16 cellular contexts compared by ENCODE assay signal in the genomic region with DNA sequence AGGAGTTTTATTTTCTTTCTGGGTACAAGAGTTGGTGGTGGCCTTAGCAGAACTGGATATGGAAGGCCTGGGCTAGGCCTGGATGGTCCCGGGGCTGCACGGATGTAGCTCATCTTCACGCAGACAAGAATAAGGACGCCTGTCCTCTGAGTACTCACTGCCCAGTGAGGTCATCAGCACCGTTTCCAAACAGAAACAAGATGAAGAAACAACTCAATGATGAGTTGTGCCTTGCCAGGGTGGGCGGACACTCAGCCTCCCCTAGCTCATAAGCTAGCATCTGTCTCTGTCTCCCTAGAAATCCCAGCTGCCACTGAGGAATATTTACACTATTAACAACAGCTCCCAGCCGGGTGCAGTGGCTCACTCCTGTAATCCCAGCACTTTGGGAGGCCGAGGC.
DNase-seq lines count a peak whose midpoint lies in the region; ATAC-seq lines count a peak whose summit lies in the region.
"Had no signal": no experiment of that assay in that cellular context is flagged by ENCODE, and none has a peak within 500 bp of the region (broad histone marks: within the 10 kb centered on the region; RNA-seq: fewer than 3 reads in every experiment).

No MANE protein-coding gene starts in this region.

- no peak overlapping the region for H3K4me2 ChIP-seq in mesenchymal stem cell (ENCODE audit: low read length, poor library complexity, severe bottlenecking)

- no peak overlapping the region for H2BK5ac ChIP-seq in mesenchymal stem cell (ENCODE audit: low read depth, low read length, poor library complexity, severe bottlenecking)

- H3K36me3 ChIP-seq in SJCRH30 (no peaks in the 10 kb centered on the region), mesenchymal stem cell (ENCODE audit: control insufficient read depth in 1 of 2, insufficient read depth in 2 of 2, low read depth in 1 of 2, low read length in 2 of 2) (no peaks in the 10 kb centered on the region)
- H3K36me3 ChIP-seq: BLaER1 treated with 17β-estradiol and CSF1 and Interleukin-3, amounts not matched to agents 10 nM and 100 nM had no signal

- H3K4me1 ChIP-seq in SJCRH30 (peaks cover 17% of the 10 kb centered on the region), mesenchymal stem cell (ENCODE audit: control insufficient read depth, insufficient read depth, low read depth, low read length) (no peaks in the 10 kb centered on the region)

- H3K4me3 ChIP-seq in SJCRH30 (no peak overlapping the region), mesenchymal stem cell (ENCODE audit: insufficient read depth in 1 of 2, low read depth in 1 of 2, low read length in 2 of 2) (no peak overlapping the region)
- H3K4me3 ChIP-seq: BLaER1 treated with 17β-estradiol and CSF1 and Interleukin-3, amounts not matched to agents 10 nM and 100 nM; GM23248 had no signal

- 74% methylated on average over 8 of the region's 8 CpGs for WGBS in mesenchymal stem cell

- no peak overlapping the region for H3K18ac ChIP-seq in mesenchymal stem cell (ENCODE audit: low read depth in 1 of 2, low read length in 2 of 2)

- H4K8ac ChIP-seq in mesenchymal stem cell (ENCODE audit: low read length) = no peak overlapping the region

- H4K91ac ChIP-seq in mesenchymal stem cell (ENCODE audit: low read length) = no peak overlapping the region

- H3K27ac ChIP-seq in SJCRH30 (no peak overlapping the region), mesenchymal stem cell (ENCODE audit: low read length, poor library complexity, severe bottlenecking) (no peak overlapping the region), substantia nigra (ENCODE audit: low read depth, low read length, poor library complexity, severe bottlenecking) (peak overlapping the region; percentile 28)
- H3K27ac ChIP-seq: BLaER1 treated with 17β-estradiol and CSF1 and Interleukin-3, amounts not matched to agents 10 nM and 100 nM; GM23248 had no signal

- H3K4ac ChIP-seq in mesenchymal stem cell (ENCODE audit: low read depth in 1 of 2, low read length in 2 of 2) = no peak overlapping the region

- DNase-seq in DMS 273 (lab: John Stamatoyannopoulos, UW; ENCODE audit: unreplicated experiment) (peak; percentile 59), SJCRH30 (peak; percentile 31 to 44), mesenchymal stem cell (peak; percentile 10), substantia nigra (lab: John Stamatoyannopoulos, UW) (peak in 1 of 49 donors; percentile 8), hepatic stellate cell (ENCODE audit: low spot score) (no peak), NCI-H1417 (lab: John Stamatoyannopoulos, UW) (no peak)
- no peak for DNase-seq in activated CD4-positive, CD25-positive, alpha-beta regulatory T cell (lab: John Stamatoyannopoulos, UW)
- DNase-seq: CD4-positive, alpha-beta T cell; CD8-positive, alpha-beta memory T cell; DMS153; DND-41; GM23248; H7; HCEC 1CT had no signal

- H3K9me3 ChIP-seq in SJCRH30 (replicated peaks) (no peaks in the 10 kb centered on the region), mesenchymal stem cell (ENCODE audit: control insufficient read depth, low read length) (peaks cover under 1% of the 10 kb centered on the region)
- H3K9me3 ChIP-seq: BLaER1 treated with 17β-estradiol and CSF1 and Interleukin-3, amounts not matched to agents 10 nM and 100 nM had no signal

- no peak overlapping the region for H2BK15ac ChIP-seq in mesenchymal stem cell (ENCODE audit: low read depth, poor library complexity, severe bottlenecking)

- H3K14ac ChIP-seq in mesenchymal stem cell (ENCODE audit: low read length in 2 of 2) = no peak overlapping the region

- no peak overlapping the region for H2BK12ac ChIP-seq in mesenchymal stem cell (ENCODE audit: low read length in 2 of 2)

- H2BK120ac ChIP-seq in mesenchymal stem cell (ENCODE audit: low read depth, low read length) = no peak overlapping the region

- H3K27me3 ChIP-seq in SJCRH30 = no peaks in the 10 kb centered on the region; the same call in 1 of the 2 replicates
- H3K27me3 ChIP-seq in mesenchymal stem cell (ENCODE audit: control insufficient read depth in 1 of 2, insufficient read depth in 1 of 2, low read length in 2 of 2) = no peaks in the 10 kb centered on the region
- H3K27me3 ChIP-seq: BLaER1 treated with 17β-estradiol and CSF1 and Interleukin-3, amounts not matched to agents 10 nM and 100 nM had no signal

- H3K23ac ChIP-seq in mesenchymal stem cell (ENCODE audit: low read length in 2 of 2) = no peak overlapping the region

- ATAC-seq in GM19351 (IDR thresholded peaks at IDR 0.05; ENCODE audit: unreplicated experiment) = no peak

- no peak overlapping the region for H2AK5ac ChIP-seq in mesenchymal stem cell (ENCODE audit: low read length, severe bottlenecking)

- no peaks in the 10 kb centered on the region for H3K79me1 ChIP-seq in mesenchymal stem cell (replicated peaks; ENCODE audit: low read length, poor library complexity, severe bottlenecking)

- H2AFZ ChIP-seq in mesenchymal stem cell (ENCODE audit: low read depth, low read length) = no peak overlapping the region
- H2AFZ ChIP-seq: GM23248 had no signal

- H3K9ac ChIP-seq in mesenchymal stem cell (ENCODE audit: low read length) = no peak overlapping the region
- H3K9ac ChIP-seq: BLaER1 treated with 17β-estradiol and CSF1 and Interleukin-3, amounts not matched to agents 10 nM and 100 nM; GM23248 had no signal

Comparison
In these comparisons a context has a peak if more than half of its experiments do, and no peak if none do; other contexts are left out.
1. DNase-seq: peak in DMS 273 (single experiment), SJCRH30 (2 of 2) and mesenchymal stem cell (single experiment); none in activated CD4-positive, CD25-positive, alpha-beta regulatory T cell (0 of 4), hepatic stellate cell (single experiment) and NCI-H1417 (0 of 3).